ENCODE assay signal across 9 cellular contexts in the genomic region with DNA sequence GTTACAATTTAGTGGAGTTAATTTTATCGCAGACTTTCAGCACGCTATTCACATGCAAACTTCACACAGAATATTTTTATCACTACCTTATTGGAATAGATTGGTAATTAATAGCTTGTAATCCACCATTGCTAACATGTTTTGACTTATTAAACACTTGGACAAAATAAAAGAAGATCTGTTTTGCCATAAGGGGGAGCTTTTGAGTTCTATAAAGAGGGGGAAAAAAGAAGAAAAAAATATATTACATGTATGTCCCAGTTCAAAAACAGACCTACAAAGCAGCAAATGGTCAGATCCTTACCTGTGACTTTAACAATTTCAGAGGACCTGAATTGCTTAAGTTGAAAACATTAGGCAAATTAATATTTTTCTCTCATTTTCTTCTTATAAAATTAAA. TPM values are rescaled to one million over a fixed set of nuclear protein-coding genes. Genes with fewer than 3 reads are reported as not detected.
A peak's percentile ranks its signal among the peaks of the same experiment; 100 is the strongest.
DNase-seq lines count a peak whose midpoint lies in the region; ATAC-seq and TF ChIP-seq lines count a peak whose summit lies in the region.
"Had no signal": no experiment of that assay in that cellular context is flagged by ENCODE, and none has a peak within 500 bp of the region (broad histone marks: within the 10 kb centered on the region; RNA-seq: fewer than 3 reads in every experiment).

No MANE protein-coding gene starts in this region.

- BruUV-seq in A673 (replicated peaks; lab: Mats Ljungman, UMichigan) = no TSS peak

- H3K9me3 Mint-ChIP-seq in T-cell = peaks cover 0 to 4% (median 0%) of the 10 kb centered on the region in 3 donors

- CTCF ChIA-PET in A673 (lab: Charles Lee) (interaction anchor here (0.6 to 1.5 kb wide), 5 partner anchors 9 to 558 kb away, joined by 3 to 5 read pairs (median 3); no protein-coding TSS in a partner anchor), T-cell (lab: Charles Lee) (no interaction called here)

- TF ChIP-seq CTCF in A673 (conservative IDR thresholded peaks at IDR 0.05; ENCODE audit: low read depth, low read length) (peak; percentile 67), WI38 (IDR thresholded peaks at IDR 0.05; ENCODE audit: low read depth, low read length) (no peak), stomach (IDR thresholded peaks at IDR 0.05) (peak in 2 of 7 experiments; percentile 27 to 29)

- H3K27me3 ChIP-seq in A673 (replicated peaks; ENCODE audit: insufficient read depth, low read depth, low read length, poor library complexity) (no peaks in the 10 kb centered on the region), stomach (peaks cover 0 to 54% (median 19%) of the 10 kb centered on the region in 3 donors)

- H3K27ac Mint-ChIP-seq in T-cell = no peak overlapping the region

- peaks cover 58% of the 10 kb centered on the region for H3K4me1 ChIP-seq in A673 (ENCODE audit: insufficient read depth, low read length, poor library complexity, severe bottlenecking)
- peaks cover 15 to 42% (median 29%) of the 10 kb centered on the region in 4 donors for H3K4me1 ChIP-seq in stomach

- H3K4me1 Mint-ChIP-seq in T-cell = peaks cover 13 to 14% (median 13%) of the 10 kb centered on the region in 3 donors

- H3K9me3 ChIP-seq in A673 (ENCODE audit: low read depth, low read length, poor library complexity, severe bottlenecking) (no peaks in the 10 kb centered on the region), stomach (no peaks in the 10 kb centered on the region)

- no peak for TF ChIP-seq POLR2A in stomach (IDR thresholded peaks at IDR 0.05)

- WGBS in stomach, 5 donors = 37 to 60% (median 52%) methylated on average over 2 of the region's 2 CpGs

- ATAC-seq in left lobe of liver = peak; percentile 29
- ATAC-seq in T-cell (replicated peaks in 1 of 4) = no peak
- ATAC-seq in GM18867 (IDR thresholded peaks at IDR 0.05; ENCODE audit: unreplicated experiment) = no peak

- peaks cover 61 to 68% of the 10 kb centered on the region in 2 donors for H3K27me3 Mint-ChIP-seq in T-cell

- TF ChIP-seq EP300 in stomach (IDR thresholded peaks at IDR 0.05) = no peak

- no peaks in the 10 kb centered on the region for H3K36me3 ChIP-seq in A673 (ENCODE audit: insufficient read depth, low read length, poor library complexity, severe bottlenecking)
- H3K36me3 ChIP-seq in stomach = no peaks in the 10 kb centered on the region

- H3K4me3 ChIP-seq in A673 (ENCODE audit: low read depth, low read length, poor library complexity, severe bottlenecking) (peak overlapping the region; percentile 81), WI38 (ENCODE audit: low read depth, low read length) (peak overlapping the region; percentile 62), stomach (no peak overlapping the region)

- H3K36me3 Mint-ChIP-seq in T-cell = no peaks in the 10 kb centered on the region

- peak overlapping the region in 1 of 3 donors; percentile 32 for H3K4me3 Mint-ChIP-seq in T-cell

- peak overlapping the region; percentile 93 for H3K27ac ChIP-seq in A673 (ENCODE audit: low read depth, low read length, poor library complexity, severe bottlenecking)
- peak overlapping the region in 2 of 5 donors; percentile 67 to 80 for H3K27ac ChIP-seq in stomach
- H3K27ac ChIP-seq: epithelial cell of prostate had no signal

- intact Hi-C loops in A673 (cut with micrococcal nuclease; ENCODE audit: unreplicated experiment) = loop anchor here (2.0 to 10.0 kb wide), 7 partner anchors 212 to 560 kb away; no protein-coding TSS in a partner anchor
- intact Hi-C loops in stomach (cut with DNase I; ENCODE audit: low total_unique reads) = loop anchor here (10.0 kb wide), 2 partner anchors 422 to 502 kb away; no protein-coding TSS in a partner anchor

- POLR2A ChIA-PET in A673 (lab: Charles Lee; ENCODE audit: low non-redundant PET) = no interaction called here
- POLR2A ChIA-PET in T-cell (lab: Charles Lee) = no interaction called here

- DNase-seq in A673 (ENCODE audit: low spot score) (peak; percentile 72), HT-29 (ENCODE audit: low spot score) (peak; percentile 17), left lobe of liver (ENCODE audit: low spot score) (no peak), T-cell (no peak), stomach (no peak), T1000 (lab: John Stamatoyannopoulos, UW) (no peak)

RNA-seq across cellular contexts. Expression of a gene that starts 1.2 kb away (rescaled TPM):
- total RNA-seq in A673 (2021) = 44.0 and 47.4 TPM in 2 replicates
- not detected in 2 replicates for total RNA-seq in HT-29 (2014; rRNA removed; shearing (Covaris generic))
- total RNA-seq in left lobe of liver = 0.13 TPM
- total RNA-seq in T-cell = under 1 TPM in 3 of 5 donors, not detected in 2; 0.03 to 0.09 (median 0.07) TPM
- 10 to 100 TPM in 1 of 5 donors, 1 to 10 TPM in 2, under 1 TPM in 2; 0.45 to 11.7 (median 7.0) TPM for total RNA-seq in stomach
- 1 to 10 TPM in 2 of 3 donors, under 1 TPM in 1; 0.73 to 2.6 (median 1.2) TPM for polyA plus RNA-seq in stomach

Comparison
In these comparisons a context has a peak if more than half of its experiments do, and no peak if none do; other contexts are left out.
1. DNase-seq: peak in A673 (single experiment) and HT-29 (single experiment); none in left lobe of liver (single experiment), T-cell (0 of 34), stomach (single experiment) and T1000 (single experiment).
2. H3K4me3 ChIP-seq: peak in A673 (single experiment) and WI38 (single experiment); none in stomach (0 of 4).